In genomic region chr14:100317897-100318808, GRCh38 we compare ENCODE assay signal across 8 cellular contexts. TPM values are rescaled to one million over a fixed set of nuclear protein-coding genes. Genes with fewer than 3 reads are reported as not detected.
A peak's percentile ranks its signal among the peaks of the same experiment; 100 is the strongest.
DNase-seq lines count a peak whose midpoint lies in the region; ATAC-seq and TF ChIP-seq lines count a peak whose summit lies in the region.

No MANE protein-coding gene starts in this region.

- CTCF ChIA-PET in RWPE1 (lab: Yijun Ruan, JAX), result interaction anchor here (0.7 kb wide), 1 partner anchor 54 kb away, joined by 5 read pairs; no protein-coding TSS in a partner anchor
- CTCF ChIA-PET in activated naive CD4-positive, alpha-beta T cell treated with anti-CD3 and anti-CD28 coated beads, Interleukin-2, amount 10 ng/mL, durations not matched to agents 7 days and 5 days (lab: Charles Lee), result interaction anchor here (1.1 kb wide), 1 partner anchor 8 kb away, joined by 5 read pairs; no protein-coding TSS in a partner anchor

- no peaks in the 10 kb centered on the region for H3K36me3 Mint-ChIP-seq in activated naive CD4-positive, alpha-beta T cell treated with anti-CD3 and anti-CD28 coated beads, Interleukin-2, amount 10 ng/mL, durations not matched to agents 7 days and 5 days

- H3K4me1 Mint-ChIP-seq in activated naive CD4-positive, alpha-beta T cell treated with anti-CD3 and anti-CD28 coated beads, Interleukin-2, amount 10 ng/mL, durations not matched to agents 7 days and 5 days, result peaks cover 5% of the 10 kb centered on the region

- peak overlapping the region; percentile 68 to 76 (median 70) for H3K9ac ChIP-seq in skeletal muscle tissue (ENCODE audit: low read depth in 1 of 3, low read length in 3 of 3)

- no peaks in the 10 kb centered on the region for H3K9me3 Mint-ChIP-seq in activated naive CD4-positive, alpha-beta T cell treated with anti-CD3 and anti-CD28 coated beads, Interleukin-2, amount 10 ng/mL, durations not matched to agents 7 days and 5 days

- peak overlapping the region; percentile 45 for H3K4me3 Mint-ChIP-seq in activated naive CD4-positive, alpha-beta T cell treated with anti-CD3 and anti-CD28 coated beads, Interleukin-2, amount 10 ng/mL, durations not matched to agents 7 days and 5 days

- H3K27ac ChIP-seq in RWPE1 (no peak overlapping the region), left ventricle myocardium inferior (replicated peaks) (peak overlapping the region; percentile 59), skeletal muscle tissue (ENCODE audit: low read depth, low read length) (peak overlapping the region; percentile 51)

- peak; percentile 37 for TF ChIP-seq CTCF in RWPE1 (conservative IDR thresholded peaks at IDR 0.05; ENCODE audit: low read depth)
- TF ChIP-seq CTCF in left ventricle myocardium inferior (IDR thresholded peaks at IDR 0.05; ENCODE audit: borderline replicate concordance), result peak; percentile 90

- H3K27me3 ChIP-seq in left ventricle myocardium inferior (ENCODE audit: low read depth), result no peaks in the 10 kb centered on the region
- no peaks in the 10 kb centered on the region for H3K27me3 ChIP-seq in skeletal muscle tissue (ENCODE audit: control insufficient read depth in 3 of 3, insufficient read depth in 3 of 3, low read length in 3 of 3)

- H3K4me1 ChIP-seq in left ventricle myocardium inferior, result peaks cover 25% of the 10 kb centered on the region
- peaks cover 10 to 36% (median 22%) of the 10 kb centered on the region in 3 donors for H3K4me1 ChIP-seq in skeletal muscle tissue (ENCODE audit: control insufficient read depth in 3 of 3, insufficient read depth in 3 of 3, low read length in 3 of 3)

- H3K4me3 ChIP-seq in left ventricle myocardium inferior, result peak overlapping the region; percentile 61
- H3K4me3 ChIP-seq in skeletal muscle tissue (ENCODE audit: low read length in 3 of 3), result peak overlapping the region; percentile 55 to 63 (median 56)

- peaks cover 50% of the 10 kb centered on the region for H3K27me3 Mint-ChIP-seq in activated naive CD4-positive, alpha-beta T cell treated with anti-CD3 and anti-CD28 coated beads, Interleukin-2, amount 10 ng/mL, durations not matched to agents 7 days and 5 days

- intact Hi-C loops in left ventricle myocardium inferior (cut with micrococcal nuclease), result no loop called here

- ATAC-seq in GM18502 (IDR thresholded peaks at IDR 0.05; ENCODE audit: poor library complexity, unreplicated experiment), result peak; percentile 92
- peak; percentile 88 for ATAC-seq in HG02884 (IDR thresholded peaks at IDR 0.05; ENCODE audit: unreplicated experiment)

- DNase-seq in RWPE1 (ENCODE audit: low spot score), result no peak
- peak; percentile 76 for DNase-seq in activated naive CD4-positive, alpha-beta T cell treated with anti-CD3 and anti-CD28 coated beads, Interleukin-2, amount 10 ng/mL, durations not matched to agents 7 days and 5 days
- peak; percentile 81 for DNase-seq in left ventricle myocardium inferior
- no peak for DNase-seq in NCI-H345 (lab: John Stamatoyannopoulos, UW)
- no peak for DNase-seq in NCI-H2196 (lab: John Stamatoyannopoulos, UW; ENCODE audit: unreplicated experiment)

- H3K9me3 ChIP-seq in left ventricle myocardium inferior (replicated peaks) (no peaks in the 10 kb centered on the region), skeletal muscle tissue (ENCODE audit: control insufficient read depth in 3 of 3, low read length in 3 of 3) (no peaks in the 10 kb centered on the region)

- no peaks in the 10 kb centered on the region for H3K36me3 ChIP-seq in left ventricle myocardium inferior
- no peaks in the 10 kb centered on the region for H3K36me3 ChIP-seq in skeletal muscle tissue (ENCODE audit: control insufficient read depth in 3 of 3, insufficient read depth in 3 of 3, low read length in 3 of 3)

- POLR2A ChIA-PET in RWPE1 (lab: Yijun Ruan, JAX; ENCODE audit: low non-redundant PET), result no interaction called here

- no peak overlapping the region for H3K27ac Mint-ChIP-seq in activated naive CD4-positive, alpha-beta T cell treated with anti-CD3 and anti-CD28 coated beads, Interleukin-2, amount 10 ng/mL, durations not matched to agents 7 days and 5 days

RNA-seq across cellular contexts. Expression of gene SLC25A47, which starts 5.0 kb away (rescaled TPM):
- total RNA-seq in left ventricle myocardium inferior, result not detected
- 0.52 TPM for total RNA-seq in skeletal muscle tissue

RNA-seq across cellular contexts. Expression of gene SLC25A29, which starts 11.9 kb away (rescaled TPM):
- total RNA-seq in left ventricle myocardium inferior, result 24.5 TPM
- total RNA-seq in skeletal muscle tissue, result 30.8 TPM

RNA-seq across cellular contexts. Expression of gene WDR25, which starts 58.1 kb away (rescaled TPM):
- total RNA-seq in left ventricle myocardium inferior, result 5.4 TPM
- 8.9 TPM for total RNA-seq in skeletal muscle tissue

Comparison
In these comparisons a context has a peak if more than half of its experiments do, and no peak if none do; other contexts are left out.
1. DNase-seq: peak in activated naive CD4-positive, alpha-beta T cell treated with anti-CD3 and anti-CD28 coated beads, Interleukin-2, amount 10 ng/mL, durations not matched to agents 7 days and 5 days (single experiment) and left ventricle myocardium inferior (single experiment); none in RWPE1 (single experiment), NCI-H345 (single experiment) and NCI-H2196 (single experiment).